Comparison of ENCODE assay signal across 17 cellular contexts in genomic region chr2:11286749-11287148, GRCh38. TPM values are rescaled to one million over a fixed set of nuclear protein-coding genes. Genes with fewer than 3 reads are reported as not detected.
DNase-seq lines count a peak whose midpoint lies in the region; ATAC-seq and TF ChIP-seq lines count a peak whose summit lies in the region.
"Had no signal": no experiment of that assay in that cellular context is flagged by ENCODE, and none has a peak within 500 bp of the region (broad histone marks: within the 10 kb centered on the region; RNA-seq: fewer than 3 reads in every experiment).

No MANE protein-coding gene starts in this region.

- H3K9me3 Mint-ChIP-seq in neural progenitor cell: peaks cover 23% of the 10 kb centered on the region

- no peaks in the 10 kb centered on the region for H3K27me3 ChIP-seq in GM23248 (replicated peaks; ENCODE audit: insufficient read depth)
- H3K27me3 ChIP-seq in psoas muscle (ENCODE audit: insufficient read depth in 3 of 3, low read length in 2 of 3): no peaks in the 10 kb centered on the region
- no peaks in the 10 kb centered on the region for H3K27me3 ChIP-seq in neural progenitor cell
- H3K27me3 ChIP-seq in HAP-1 (ENCODE audit: low read depth): no peaks in the 10 kb centered on the region

- H3K36me3 ChIP-seq in GM23248 (ENCODE audit: low read depth): peaks cover 6% of the 10 kb centered on the region; the same call in 1 of the 2 replicates
- peaks cover 0 to 20% of the 10 kb centered on the region in 2 donors for H3K36me3 ChIP-seq in psoas muscle (ENCODE audit: insufficient read depth in 1 of 2, low read depth in 1 of 2)
- H3K36me3 ChIP-seq in neural progenitor cell: peaks cover 13% of the 10 kb centered on the region
- H3K36me3 ChIP-seq in HAP-1 (replicated peaks): peaks cover 20% of the 10 kb centered on the region

- H3K4me2 ChIP-seq in GM23248 (ENCODE audit: unreplicated experiment) (no peak overlapping the region), neural progenitor cell (no peak overlapping the region)

- 98 to 100% methylated on average over 1 of the region's 1 CpG for WGBS in GM23248 (ENCODE audit: low coverage in 1 of 2, low lambda C conversion rate in 2 of 2, missing lambda C conversion rate in 2 of 2), 2 experiments
- 35 to 44% (median 37%) methylated on average over 1 of the region's 1 CpG for WGBS in psoas muscle, 3 donors

- peaks cover 2% of the 10 kb centered on the region for H3K27me3 Mint-ChIP-seq in neural progenitor cell (ENCODE audit: insufficient read depth, low read depth)
- H3K27me3 Mint-ChIP-seq: stimulated activated memory B cell treated with anti-CD40 and anti-IgM and Interleukin-4, amounts not matched to agents 10 μg/mL and 1 μg/mL and 100 μg/mL, for 72 hours had no signal

- DNase-seq in GM23248 (peak; percentile 67), fibroblast of pulmonary artery (ENCODE audit: low read depth) (peak; percentile 30), psoas muscle (no peak), neural progenitor cell (ENCODE audit: low spot score) (no peak), HAP-1 (ENCODE audit: low spot score in 2 of 2) (no peak), COR-L47 (lab: John Stamatoyannopoulos, UW) (no peak)
- DNase-seq: activated naive CD4-positive, alpha-beta T cell treated with Interleukin-2 at 50 U/mL for 16 hours; DMS79 treated with DMSO at 0.1 percent for 48 hours; Kasumi-1; midbrain; NCI-H2107; NCI-H524 had no signal

- no peak overlapping the region for H3K9ac ChIP-seq in GM23248
- no peak overlapping the region for H3K9ac ChIP-seq in neural progenitor cell

- TF ChIP-seq CTCF in fibroblast of pulmonary artery (IDR thresholded peaks at IDR 0.05; ENCODE audit: low read length, missing control alignments) (no peak), psoas muscle (IDR thresholded peaks at IDR 0.05) (no peak), neural progenitor cell (IDR thresholded peaks at IDR 0.05) (no peak)

- no peaks in the 10 kb centered on the region for H3K9me2 ChIP-seq in GM23248 (ENCODE audit: insufficient read depth)

- intact Hi-C loops in psoas muscle (cut with DNase I): loop anchor here in 1 of 2 donors (5.0 kb wide), 1 partner anchor 56 kb away; the partner anchor contains the start of gene ROCK2

- H2AFZ ChIP-seq in GM23248 (no peak overlapping the region), neural progenitor cell (replicated peaks) (no peak overlapping the region)

- H3K27ac ChIP-seq in GM23248 (peak overlapping the region; percentile 49), psoas muscle (peak overlapping the region; percentile 77), neural progenitor cell (no peak overlapping the region)

- H3K4me1 ChIP-seq in GM23248 (ENCODE audit: insufficient read depth) (peaks cover 9% of the 10 kb centered on the region), psoas muscle (peaks cover 50% of the 10 kb centered on the region), neural progenitor cell (peaks cover 9% of the 10 kb centered on the region), HAP-1 (peaks cover 5% of the 10 kb centered on the region)

- H3K4me1 Mint-ChIP-seq in neural progenitor cell: peaks cover 9% of the 10 kb centered on the region

- H3F3A ChIP-seq in GM23248 (ENCODE audit: insufficient read depth) (no peaks in the 10 kb centered on the region; the same call in 1 of the 2 replicates), neural progenitor cell (ENCODE audit: low read depth) (no peaks in the 10 kb centered on the region)

- H3K9me3 ChIP-seq in GM23248 (ENCODE audit: low read depth): no peaks in the 10 kb centered on the region
- no peaks in the 10 kb centered on the region for H3K9me3 ChIP-seq in psoas muscle
- peaks cover 7% of the 10 kb centered on the region for H3K9me3 ChIP-seq in neural progenitor cell (ENCODE audit: low read depth)
- H3K9me3 ChIP-seq in HAP-1: peaks cover 6% of the 10 kb centered on the region; the same call in 1 of the 2 replicates

- H3K4me3 ChIP-seq in GM23248 (no peak overlapping the region), fibroblast of pulmonary artery (replicated peaks; ENCODE audit: low read depth, low read length) (no peak overlapping the region), psoas muscle (no peak overlapping the region), neural progenitor cell (no peak overlapping the region), HAP-1 (no peak overlapping the region)

- H3K79me2 ChIP-seq in GM23248 (ENCODE audit: insufficient read depth) (peaks cover 93% of the 10 kb centered on the region), neural progenitor cell (ENCODE audit: low read depth) (peaks cover 51% of the 10 kb centered on the region)

- H4K20me1 ChIP-seq in GM23248 (ENCODE audit: insufficient read depth) (peaks cover 4% of the 10 kb centered on the region; the same call in 1 of the 2 replicates), neural progenitor cell (ENCODE audit: low read depth) (peaks cover 29% of the 10 kb centered on the region)

- in situ Hi-C loops in GM23248 (cut with MboI) (no loop called here), HAP-1 (cut with MboI; ENCODE audit: low sequenced_read_pairs) (no loop called here)

- H3K4me3 Mint-ChIP-seq in neural progenitor cell: no peak overlapping the region
- H3K4me3 Mint-ChIP-seq: neural crest cell; stimulated activated memory B cell treated with anti-CD40 and anti-IgM and Interleukin-4, amounts not matched to agents 10 μg/mL and 1 μg/mL and 100 μg/mL, for 72 hours; T-helper 1 cell treated with Interleukin-12 subunit alpha and Interleukin-12 subunit beta and Interleukin-4 antibody, amounts not matched to agents 30 μg/mL and 1 μg/mL, for 36 hours had no signal

- no peak overlapping the region for H3K27ac Mint-ChIP-seq in neural progenitor cell
- H3K27ac Mint-ChIP-seq: stimulated activated memory B cell treated with anti-CD40 and anti-IgM and Interleukin-4, amounts not matched to agents 10 μg/mL and 1 μg/mL and 100 μg/mL, for 72 hours; T-helper 1 cell treated with Interleukin-12 subunit alpha and Interleukin-12 subunit beta and Interleukin-4 antibody, amounts not matched to agents 30 μg/mL and 1 μg/mL, for 36 hours had no signal

- peaks cover 34% of the 10 kb centered on the region for H3K36me3 Mint-ChIP-seq in neural progenitor cell

- ATAC-seq in SK-N-SH treated with all-trans-retinoic acid at 6 μM for 48 hours: peak; percentile 57; the same call in 2 of the 3 replicates
- peak; percentile 91 to 96 (median 93) for ATAC-seq in psoas muscle
- no peak for ATAC-seq in HG03045 (IDR thresholded peaks at IDR 0.05; ENCODE audit: unreplicated experiment)
- ATAC-seq: stimulated activated memory B cell treated with anti-CD40 and anti-IgM and Interleukin-4, amounts not matched to agents 10 μg/mL and 1 μg/mL and 100 μg/mL, for 72 hours had no signal

TF ChIP-seq in SK-N-SH treated with all-trans-retinoic acid at 6 μM for 48 hours, 23 proteins besides CTCF, POLR2A, EP300 and RAD21:
- TF ChIP-seq GLIS3 (CRISPR knock-in tag; IDR thresholded peaks at IDR 0.05) (no peak), ISL1 (CRISPR knock-in tag; IDR thresholded peaks at IDR 0.05) (peak; percentile 8; the same call in 1 of the 2 replicates)

RNA-seq across cellular contexts. Expression of gene ROCK2, which starts 57.7 kb away (rescaled TPM):
- total RNA-seq in GM23248 (2014; rRNA removed; shearing (Covaris generic)): 38.3 and 40.0 TPM in 2 replicates
- polyA plus RNA-seq in GM23248 (2016; fragmentation: Nextera tagmentation; extraction: Ambion mirVana) (12.3 and 19.9 TPM in 2 replicates), psoas muscle (10 to 100 TPM; 12.1 to 84.4 (median 25.8) TPM)
- total RNA-seq in psoas muscle (10 to 100 TPM; 59.9 to 80.1 (median 62.4) TPM), neural progenitor cell (ENCODE audit: low replicate concordance) (22.3 and 36.1 TPM in 2 replicates)

Comparison
In these comparisons a context has a peak if more than half of its experiments do, and no peak if none do; other contexts are left out.
1. DNase-seq: peak in GM23248 (single experiment) and fibroblast of pulmonary artery (single experiment); none in psoas muscle (0 of 2), neural progenitor cell (single experiment), HAP-1 (0 of 2) and COR-L47 (single experiment).